Comparison of ENCODE assay signal across 26 cellular contexts in the genomic region with DNA sequence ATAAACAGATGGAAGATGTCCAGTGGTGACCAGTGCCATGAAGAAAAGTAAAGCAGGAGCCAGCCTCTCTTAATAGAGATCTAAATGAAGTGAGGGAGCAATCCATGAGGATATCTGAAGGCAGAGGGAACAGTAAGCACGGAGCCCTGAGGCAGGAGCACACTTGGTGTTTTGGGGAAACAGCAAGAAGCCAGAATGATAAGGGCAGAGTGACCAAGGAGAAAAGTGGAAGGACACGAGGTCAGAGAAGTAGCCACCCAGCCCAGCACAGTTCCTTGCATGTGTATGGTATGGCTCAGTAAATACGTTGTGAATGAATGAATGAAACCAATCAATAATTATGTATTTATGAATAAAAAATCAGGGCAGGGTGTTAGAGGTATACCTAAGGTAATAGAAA.
"Had no signal": no experiment of that assay in that cellular context is flagged by ENCODE, and none has a peak within 500 bp of the region (broad histone marks: within the 10 kb centered on the region; RNA-seq: fewer than 3 reads in every experiment).

No MANE protein-coding gene starts in this region.

- H3K4me3 ChIP-seq: ovary, skin epidermis, upper lobe of left lung, vagina had no signal

- H3K4me1 Mint-ChIP-seq: nephron had no signal

- H3K4me3 Mint-ChIP-seq: activated naive CD4-positive, alpha-beta T cell treated with anti-CD3 and anti-CD28 coated beads, Interleukin-2, amount 50 U/mL, for 24 hours; activated naive CD8-positive, alpha-beta T cell treated with anti-CD3 and anti-CD28 coated beads, Interleukin-2, amount 50 U/mL, for 24 hours; nephron; stimulated activated naive CD8-positive, alpha-beta T cell treated with anti-CD3 and anti-CD28 coated beads, Interleukin-15, amount 100 ng/mL, for 72 hours had no signal

- H3K27ac Mint-ChIP-seq: activated naive CD4-positive, alpha-beta T cell treated with anti-CD3 and anti-CD28 coated beads, Interleukin-2, amount 50 U/mL, for 24 hours; activated naive CD8-positive, alpha-beta T cell treated with anti-CD3 and anti-CD28 coated beads, Interleukin-2, amount 50 U/mL, for 24 hours; activated T-helper 2 cell treated with anti-CD3 and anti-CD28 coated beads, Interferon-gamma antibody, Interleukin-2, Interleukin-4, amounts not matched to agents 10 μg/mL and 5 μg/mL and 100 μg/mL, durations not matched to agents 14 hours and 24 hours and 36 hours; nephron; progenitor cell of endocrine pancreas; stimulated activated naive CD8-positive, alpha-beta T cell treated with anti-CD3 and anti-CD28 coated beads, Interleukin-15, amount 100 ng/mL, for 72 hours had no signal

- H3K27me3 Mint-ChIP-seq: activated naive CD4-positive, alpha-beta T cell treated with anti-CD3 and anti-CD28 coated beads, Interleukin-2, amount 50 U/mL, for 24 hours; activated naive CD8-positive, alpha-beta T cell treated with anti-CD3 and anti-CD28 coated beads, Interleukin-2, amount 50 U/mL, for 24 hours; progenitor cell of endocrine pancreas; stimulated activated naive CD8-positive, alpha-beta T cell treated with anti-CD3 and anti-CD28 coated beads, Interleukin-15, amount 100 ng/mL, for 72 hours had no signal

- H3K9me3 Mint-ChIP-seq: activated naive CD4-positive, alpha-beta T cell treated with anti-CD3 and anti-CD28 coated beads, Interleukin-2, amount 50 U/mL, for 24 hours; activated naive CD8-positive, alpha-beta T cell treated with anti-CD3 and anti-CD28 coated beads, Interleukin-2, amount 50 U/mL, for 24 hours; activated T-helper 2 cell treated with anti-CD3 and anti-CD28 coated beads, Interferon-gamma antibody, Interleukin-2, Interleukin-4, amounts not matched to agents 10 μg/mL and 5 μg/mL and 100 μg/mL, durations not matched to agents 14 hours and 24 hours and 36 hours; nephron; stimulated activated naive CD8-positive, alpha-beta T cell treated with anti-CD3 and anti-CD28 coated beads, Interleukin-15, amount 100 ng/mL, for 72 hours had no signal

- DNase-seq: activated CD4-positive, alpha-beta T cell treated with anti-CD3 and anti-CD28 coated beads for 48 hours; activated CD4-positive, alpha-beta T cell treated with anti-CD3 and anti-CD28 coated beads, Interleukin-2, amount 50 U/mL, for 48 hours; activated naive CD8-positive, alpha-beta T cell treated with anti-CD3 and anti-CD28 coated beads, Interleukin-2, amount 50 U/mL, for 24 hours; activated T-cell treated with anti-CD3 and anti-CD28 coated beads, Interleukin-2, amount 50 U/mL, for 48 hours; amygdala; central memory CD4-positive, alpha-beta T cell; foreskin fibroblast; hippocampal formation; left cardiac atrium; left ventricle myocardium superior; ovary; stimulated activated CD4-positive, alpha-beta T cell treated with anti-CD3 and anti-CD28 coated beads, Interleukin-12 subunit alpha, Interleukin-12 subunit beta, amount 100 ng/mL, for 4 hours; stimulated activated CD4-positive, alpha-beta T cell treated with anti-CD3 and anti-CD28 coated beads, Interleukin-4, amount 100 ng/mL, for 1 hour; stimulated activated naive CD8-positive, alpha-beta T cell treated with anti-CD3 and anti-CD28 coated beads, Interleukin-15, amount 100 ng/mL, for 72 hours; substantia nigra; T-helper 9 cell; upper lobe of left lung had no signal

- H3K36me3 ChIP-seq: ovary, vagina had no signal

- H3K27ac ChIP-seq: ovary, skin epidermis, upper lobe of left lung, vagina had no signal

- H3K27me3 ChIP-seq: ovary, upper lobe of left lung, vagina had no signal

- ATAC-seq: activated CD4-positive, CD25-positive, alpha-beta regulatory T cell treated with anti-CD3 and anti-CD28 coated beads, Interleukin-2, amount 50 U/mL, for 24 hours; activated naive CD8-positive, alpha-beta T cell treated with anti-CD3 and anti-CD28 coated beads, Interleukin-2, amount 50 U/mL, for 24 hours; esophagus mucosa; left cardiac atrium; left ventricle myocardium superior; sciatic nerve; stimulated activated naive CD8-positive, alpha-beta T cell treated with anti-CD3 and anti-CD28 coated beads, Interleukin-15, amount 100 ng/mL, for 72 hours had no signal

- H3K9me3 ChIP-seq: ovary, upper lobe of left lung, vagina had no signal
